Comparison of ENCODE assay signal across 1 cellular context in genomic region chr3:113221703-113222257, GRCh38.
TF ChIP-seq lines count a peak whose summit lies in the region.

No MANE protein-coding gene starts in this region.

TF ChIP-seq in IMR-90, 13 proteins besides CTCF, POLR2A, EP300 and RAD21 (continued from another document):
- TF ChIP-seq, protein P1, sequence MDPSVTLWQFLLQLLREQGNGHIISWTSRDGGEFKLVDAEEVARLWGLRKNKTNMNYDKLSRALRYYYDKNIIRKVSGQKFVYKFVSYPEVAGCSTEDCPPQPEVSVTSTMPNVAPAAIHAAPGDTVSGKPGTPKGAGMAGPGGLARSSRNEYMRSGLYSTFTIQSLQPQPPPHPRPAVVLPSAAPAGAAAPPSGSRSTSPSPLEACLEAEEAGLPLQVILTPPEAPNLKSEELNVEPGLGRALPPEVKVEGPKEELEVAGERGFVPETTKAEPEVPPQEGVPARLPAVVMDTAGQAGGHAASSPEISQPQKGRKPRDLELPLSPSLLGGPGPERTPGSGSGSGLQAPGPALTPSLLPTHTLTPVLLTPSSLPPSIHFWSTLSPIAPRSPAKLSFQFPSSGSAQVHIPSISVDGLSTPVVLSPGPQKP (IDR thresholded peaks at IDR 0.05; ENCODE audit: borderline replicate concordance, low read depth, low read length): no peak
- TF ChIP-seq NFE2L2 (IDR thresholded peaks at IDR 0.05; ENCODE audit: low read depth, low read length) (no peak), CHD1 (IDR thresholded peaks at IDR 0.05; ENCODE audit: low read depth, low read length) (no peak), SMC3 (IDR thresholded peaks at IDR 0.05; ENCODE audit: low read depth, low read length) (no peak), FOS (IDR thresholded peaks at IDR 0.05; ENCODE audit: low read depth, low read length) (no peak), MAZ (IDR thresholded peaks at IDR 0.05; ENCODE audit: borderline replicate concordance, low read depth, low read length) (no peak)
TF ChIP-seq in IMR-90: peak in this region for 0.
